In the genomic region with DNA sequence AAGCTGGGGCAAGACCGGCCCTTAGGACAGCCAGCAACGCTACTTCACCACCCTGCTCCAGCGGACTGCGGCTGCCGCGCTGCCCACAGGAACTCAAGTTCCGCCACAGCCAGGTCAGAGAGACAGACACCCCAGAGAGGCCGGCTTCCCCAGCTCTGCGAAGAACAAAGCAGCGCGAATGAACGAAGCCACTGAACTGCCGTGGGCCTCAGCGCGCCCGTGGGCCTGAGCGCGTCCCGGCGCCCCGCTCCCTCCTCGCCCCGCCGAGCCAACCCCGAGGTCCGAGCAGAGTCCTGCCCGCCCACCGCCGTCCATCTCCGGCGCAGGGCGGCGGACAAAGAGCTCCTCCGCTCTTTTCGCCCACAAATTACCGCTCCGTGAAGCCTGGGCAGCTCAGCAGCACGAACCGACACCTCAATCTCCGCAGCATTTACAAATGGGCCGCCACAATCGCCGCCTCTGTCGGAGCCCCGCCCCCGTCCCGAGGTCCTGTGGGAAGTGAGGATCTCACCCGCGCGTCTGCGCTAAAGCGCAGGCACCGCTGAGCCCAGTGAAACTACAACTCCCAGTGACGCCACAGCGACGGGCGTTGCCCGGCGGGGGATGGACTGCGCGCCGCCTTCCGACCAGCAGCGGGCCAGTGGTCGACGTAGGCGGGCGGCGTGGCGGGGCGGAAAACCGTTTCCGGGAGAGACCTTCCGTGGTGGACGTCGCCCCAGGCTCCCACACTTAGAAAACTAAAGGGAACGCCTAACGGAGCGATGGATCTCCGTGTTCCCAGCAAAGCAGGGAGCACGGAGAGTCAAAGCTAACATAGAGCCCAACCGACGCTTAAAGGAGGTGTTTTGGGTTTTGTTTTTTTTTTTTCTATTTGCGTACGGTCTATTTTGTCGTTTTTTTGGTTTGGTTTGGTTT, we compare ENCODE assay signal across 1 cellular context.
A peak's percentile ranks its signal among the peaks of the same experiment; 100 is the strongest.
TF ChIP-seq lines count a peak whose summit lies in the region.

No MANE protein-coding gene starts in this region.

TF ChIP-seq in HepG2, 621 proteins besides CTCF, POLR2A, EP300 and RAD21 (continued from another document and continues in another):
- TF ChIP-seq, protein P1, sequence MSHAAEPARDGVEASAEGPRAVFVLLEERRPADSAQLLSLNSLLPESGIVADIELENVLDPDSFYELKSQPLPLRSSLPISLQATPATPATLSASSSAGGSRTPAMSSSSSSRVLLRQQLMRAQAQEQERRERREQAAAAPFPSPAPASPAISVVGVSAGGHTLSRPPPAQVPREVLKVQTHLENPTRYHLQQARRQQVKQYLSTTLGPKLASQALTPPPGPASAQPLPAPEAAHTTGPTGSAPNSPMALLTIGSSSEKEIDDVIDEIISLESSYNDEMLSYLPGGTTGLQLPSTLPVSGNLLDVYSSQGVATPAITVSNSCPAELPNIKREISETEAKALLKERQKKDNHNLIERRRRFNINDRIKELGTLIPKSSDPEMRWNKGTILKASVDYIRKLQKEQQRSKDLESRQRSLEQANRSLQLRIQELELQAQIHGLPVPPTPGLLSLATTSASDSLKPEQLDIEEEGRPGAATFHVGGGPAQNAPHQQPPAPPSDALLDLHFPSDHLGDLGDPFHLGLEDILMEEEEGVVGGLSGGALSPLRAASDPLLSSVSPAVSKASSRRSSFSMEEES (CRISPR knock-in tag; IDR thresholded peaks at IDR 0.05), result no peak
- TF ChIP-seq KLF6 (CRISPR knock-in tag; IDR thresholded peaks at IDR 0.05) (peak; percentile 36; the same call in 1 of the 2 replicates), ZBTB8A (CRISPR knock-in tag; IDR thresholded peaks at IDR 0.05; ENCODE audit: borderline replicate concordance, low read depth) (no peak), ZNF790 (CRISPR knock-in tag; IDR thresholded peaks at IDR 0.05; ENCODE audit: borderline replicate concordance) (no peak), GABPB1 (CRISPR knock-in tag; IDR thresholded peaks at IDR 0.05) (peak; percentile 97), ZNF883 (CRISPR knock-in tag; IDR thresholded peaks at IDR 0.05; ENCODE audit: not compliant biosample characterization) (no peak), HIVEP1 (CRISPR knock-in tag; IDR thresholded peaks at IDR 0.05) (peak; percentile 81; the same call in 1 of the 2 replicates), ZNF557 (CRISPR knock-in tag; IDR thresholded peaks at IDR 0.05) (0 out of 2 replicates have a peak, but pooled peaks have one; percentile 22), PLRG1 (conservative IDR thresholded peaks at IDR 0.05) (no peak), BRCA1 (CRISPR knock-in tag; IDR thresholded peaks at IDR 0.05) (no peak), SMC3 (IDR thresholded peaks at IDR 0.05; ENCODE audit: low read length) (no peak), KMT2B (CRISPR knock-in tag; IDR thresholded peaks at IDR 0.05) (peak; percentile 90), MLLT10 (CRISPR knock-in tag; IDR thresholded peaks at IDR 0.05) (no peak), XBP1 (CRISPR knock-in tag; IDR thresholded peaks at IDR 0.05) (no peak), ZNF749 (CRISPR knock-in tag; IDR thresholded peaks at IDR 0.05; ENCODE audit: borderline replicate concordance) (peak; percentile 74; the same call in 1 of the 2 replicates), KDM3A (CRISPR knock-in tag; IDR thresholded peaks at IDR 0.05; ENCODE audit: low read depth) (0 out of 2 replicates have a peak, but pooled peaks have one; percentile 33), KLF11 (CRISPR knock-in tag; IDR thresholded peaks at IDR 0.05) (peak; percentile 84), KMT2A (CRISPR knock-in tag; IDR thresholded peaks at IDR 0.05) (peak; percentile 69; the same call in 1 of the 2 replicates), HHEX (CRISPR knock-in tag; IDR thresholded peaks at IDR 0.05) (no peak), MAFK (conservative IDR thresholded peaks at IDR 0.05 in 1 of 2, IDR thresholded peaks at IDR 0.05 in 1 of 2; ENCODE audit: low read length in 2 of 2) (no peak), ETV6 (CRISPR knock-in tag; conservative IDR thresholded peaks at IDR 0.05) (no peak), MTA1 (CRISPR knock-in tag; IDR thresholded peaks at IDR 0.05; ENCODE audit: borderline replicate concordance) (0 out of 2 replicates have a peak, but pooled peaks have one; percentile 61), JDP2 (CRISPR knock-in tag; IDR thresholded peaks at IDR 0.05; ENCODE audit: borderline replicate concordance) (no peak), THYN1 (CRISPR knock-in tag; IDR thresholded peaks at IDR 0.05; ENCODE audit: borderline replicate concordance, low read depth) (no peak), TSC22D2 (CRISPR knock-in tag; IDR thresholded peaks at IDR 0.05; ENCODE audit: borderline replicate concordance) (no peak), MAZ (IDR thresholded peaks at IDR 0.05; ENCODE audit: borderline replicate concordance, low read depth, low read length) (peak; percentile 80), MAZ (CRISPR knock-in tag; IDR thresholded peaks at IDR 0.05; ENCODE audit: low read depth) (no peak)
- TF ChIP-seq, protein P2, sequence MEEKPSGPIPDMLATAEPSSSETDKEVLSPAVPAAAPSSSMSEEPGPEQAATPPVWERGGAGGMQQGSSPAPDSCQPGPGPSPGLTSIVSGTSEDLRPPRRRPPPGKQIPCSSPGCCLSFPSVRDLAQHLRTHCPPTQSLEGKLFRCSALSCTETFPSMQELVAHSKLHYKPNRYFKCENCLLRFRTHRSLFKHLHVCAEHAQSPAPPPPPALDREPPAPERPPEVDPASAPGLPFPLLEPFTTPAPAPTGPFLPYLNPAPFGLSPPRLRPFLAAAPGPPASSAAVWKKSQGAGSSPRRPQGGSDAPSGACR (CRISPR knock-in tag; IDR thresholded peaks at IDR 0.05), result 0 out of 2 replicates have a peak, but pooled peaks have one; percentile 32
- TF ChIP-seq, protein P3, sequence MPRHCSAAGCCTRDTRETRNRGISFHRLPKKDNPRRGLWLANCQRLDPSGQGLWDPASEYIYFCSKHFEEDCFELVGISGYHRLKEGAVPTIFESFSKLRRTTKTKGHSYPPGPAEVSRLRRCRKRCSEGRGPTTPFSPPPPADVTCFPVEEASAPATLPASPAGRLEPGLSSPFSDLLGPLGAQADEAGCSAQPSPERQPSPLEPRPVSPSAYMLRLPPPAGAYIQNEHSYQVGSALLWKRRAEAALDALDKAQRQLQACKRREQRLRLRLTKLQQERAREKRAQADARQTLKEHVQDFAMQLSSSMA (CRISPR knock-in tag; IDR thresholded peaks at IDR 0.05), result peak; percentile 52; the same call in 1 of the 2 replicates
- TF ChIP-seq, protein P4, sequence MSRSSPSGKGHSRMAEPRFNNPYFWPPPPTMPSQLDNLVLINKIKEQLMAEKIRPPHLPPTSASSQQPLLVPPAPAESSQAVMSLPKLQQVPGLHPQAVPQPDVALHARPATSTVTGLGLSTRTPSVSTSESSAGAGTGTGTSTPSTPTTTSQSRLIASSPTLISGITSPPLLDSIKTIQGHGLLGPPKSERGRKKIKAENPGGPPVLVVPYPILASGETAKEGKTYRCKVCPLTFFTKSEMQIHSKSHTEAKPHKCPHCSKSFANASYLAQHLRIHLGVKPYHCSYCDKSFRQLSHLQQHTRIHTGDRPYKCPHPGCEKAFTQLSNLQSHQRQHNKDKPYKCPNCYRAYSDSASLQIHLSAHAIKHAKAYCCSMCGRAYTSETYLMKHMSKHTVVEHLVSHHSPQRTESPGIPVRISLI (CRISPR knock-in tag; IDR thresholded peaks at IDR 0.05; ENCODE audit: borderline replicate concordance), result peak; percentile 43; the same call in 1 of the 2 replicates
- TF ChIP-seq, protein P5, sequence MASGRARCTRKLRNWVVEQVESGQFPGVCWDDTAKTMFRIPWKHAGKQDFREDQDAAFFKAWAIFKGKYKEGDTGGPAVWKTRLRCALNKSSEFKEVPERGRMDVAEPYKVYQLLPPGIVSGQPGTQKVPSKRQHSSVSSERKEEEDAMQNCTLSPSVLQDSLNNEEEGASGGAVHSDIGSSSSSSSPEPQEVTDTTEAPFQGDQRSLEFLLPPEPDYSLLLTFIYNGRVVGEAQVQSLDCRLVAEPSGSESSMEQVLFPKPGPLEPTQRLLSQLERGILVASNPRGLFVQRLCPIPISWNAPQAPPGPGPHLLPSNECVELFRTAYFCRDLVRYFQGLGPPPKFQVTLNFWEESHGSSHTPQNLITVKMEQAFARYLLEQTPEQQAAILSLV (CRISPR knock-in tag; IDR thresholded peaks at IDR 0.05; ENCODE audit: borderline replicate concordance), result peak; percentile 71; the same call in 1 of the 2 replicates
- TF ChIP-seq, protein P6, sequence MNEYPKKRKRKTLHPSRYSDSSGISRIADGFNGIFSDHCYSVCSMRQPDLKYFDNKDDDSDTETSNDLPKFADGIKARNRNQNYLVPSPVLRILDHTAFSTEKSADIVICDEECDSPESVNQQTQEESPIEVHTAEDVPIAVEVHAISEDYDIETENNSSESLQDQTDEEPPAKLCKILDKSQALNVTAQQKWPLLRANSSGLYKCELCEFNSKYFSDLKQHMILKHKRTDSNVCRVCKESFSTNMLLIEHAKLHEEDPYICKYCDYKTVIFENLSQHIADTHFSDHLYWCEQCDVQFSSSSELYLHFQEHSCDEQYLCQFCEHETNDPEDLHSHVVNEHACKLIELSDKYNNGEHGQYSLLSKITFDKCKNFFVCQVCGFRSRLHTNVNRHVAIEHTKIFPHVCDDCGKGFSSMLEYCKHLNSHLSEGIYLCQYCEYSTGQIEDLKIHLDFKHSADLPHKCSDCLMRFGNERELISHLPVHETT (CRISPR knock-in tag; conservative IDR thresholded peaks at IDR 0.05), result no peak
- TF ChIP-seq, protein P7, sequence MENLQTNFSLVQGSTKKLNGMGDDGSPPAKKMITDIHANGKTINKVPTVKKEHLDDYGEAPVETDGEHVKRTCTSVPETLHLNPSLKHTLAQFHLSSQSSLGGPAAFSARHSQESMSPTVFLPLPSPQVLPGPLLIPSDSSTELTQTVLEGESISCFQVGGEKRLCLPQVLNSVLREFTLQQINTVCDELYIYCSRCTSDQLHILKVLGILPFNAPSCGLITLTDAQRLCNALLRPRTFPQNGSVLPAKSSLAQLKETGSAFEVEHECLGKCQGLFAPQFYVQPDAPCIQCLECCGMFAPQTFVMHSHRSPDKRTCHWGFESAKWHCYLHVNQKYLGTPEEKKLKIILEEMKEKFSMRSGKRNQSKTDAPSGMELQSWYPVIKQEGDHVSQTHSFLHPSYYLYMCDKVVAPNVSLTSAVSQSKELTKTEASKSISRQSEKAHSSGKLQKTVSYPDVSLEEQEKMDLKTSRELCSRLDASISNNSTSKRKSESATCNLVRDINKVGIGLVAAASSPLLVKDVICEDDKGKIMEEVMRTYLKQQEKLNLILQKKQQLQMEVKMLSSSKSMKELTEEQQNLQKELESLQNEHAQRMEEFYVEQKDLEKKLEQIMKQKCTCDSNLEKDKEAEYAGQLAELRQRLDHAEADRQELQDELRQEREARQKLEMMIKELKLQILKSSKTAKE (CRISPR knock-in tag; IDR thresholded peaks at IDR 0.05; ENCODE audit: borderline replicate concordance), result no peak
- TF ChIP-seq, protein P8, sequence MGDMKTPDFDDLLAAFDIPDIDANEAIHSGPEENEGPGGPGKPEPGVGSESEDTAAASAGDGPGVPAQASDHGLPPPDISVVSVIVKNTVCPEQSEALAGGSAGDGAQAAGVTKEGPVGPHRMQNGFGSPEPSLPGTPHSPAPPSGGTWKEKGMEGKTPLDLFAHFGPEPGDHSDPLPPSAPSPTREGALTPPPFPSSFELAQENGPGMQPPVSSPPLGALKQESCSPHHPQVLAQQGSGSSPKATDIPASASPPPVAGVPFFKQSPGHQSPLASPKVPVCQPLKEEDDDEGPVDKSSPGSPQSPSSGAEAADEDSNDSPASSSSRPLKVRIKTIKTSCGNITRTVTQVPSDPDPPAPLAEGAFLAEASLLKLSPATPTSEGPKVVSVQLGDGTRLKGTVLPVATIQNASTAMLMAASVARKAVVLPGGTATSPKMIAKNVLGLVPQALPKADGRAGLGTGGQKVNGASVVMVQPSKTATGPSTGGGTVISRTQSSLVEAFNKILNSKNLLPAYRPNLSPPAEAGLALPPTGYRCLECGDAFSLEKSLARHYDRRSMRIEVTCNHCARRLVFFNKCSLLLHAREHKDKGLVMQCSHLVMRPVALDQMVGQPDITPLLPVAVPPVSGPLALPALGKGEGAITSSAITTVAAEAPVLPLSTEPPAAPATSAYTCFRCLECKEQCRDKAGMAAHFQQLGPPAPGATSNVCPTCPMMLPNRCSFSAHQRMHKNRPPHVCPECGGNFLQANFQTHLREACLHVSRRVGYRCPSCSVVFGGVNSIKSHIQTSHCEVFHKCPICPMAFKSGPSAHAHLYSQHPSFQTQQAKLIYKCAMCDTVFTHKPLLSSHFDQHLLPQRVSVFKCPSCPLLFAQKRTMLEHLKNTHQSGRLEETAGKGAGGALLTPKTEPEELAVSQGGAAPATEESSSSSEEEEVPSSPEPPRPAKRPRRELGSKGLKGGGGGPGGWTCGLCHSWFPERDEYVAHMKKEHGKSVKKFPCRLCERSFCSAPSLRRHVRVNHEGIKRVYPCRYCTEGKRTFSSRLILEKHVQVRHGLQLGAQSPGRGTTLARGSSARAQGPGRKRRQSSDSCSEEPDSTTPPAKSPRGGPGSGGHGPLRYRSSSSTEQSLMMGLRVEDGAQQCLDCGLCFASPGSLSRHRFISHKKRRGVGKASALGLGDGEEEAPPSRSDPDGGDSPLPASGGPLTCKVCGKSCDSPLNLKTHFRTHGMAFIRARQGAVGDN (CRISPR knock-in tag; IDR thresholded peaks at IDR 0.05), result peak; percentile 88
- TF ChIP-seq, protein P9, sequence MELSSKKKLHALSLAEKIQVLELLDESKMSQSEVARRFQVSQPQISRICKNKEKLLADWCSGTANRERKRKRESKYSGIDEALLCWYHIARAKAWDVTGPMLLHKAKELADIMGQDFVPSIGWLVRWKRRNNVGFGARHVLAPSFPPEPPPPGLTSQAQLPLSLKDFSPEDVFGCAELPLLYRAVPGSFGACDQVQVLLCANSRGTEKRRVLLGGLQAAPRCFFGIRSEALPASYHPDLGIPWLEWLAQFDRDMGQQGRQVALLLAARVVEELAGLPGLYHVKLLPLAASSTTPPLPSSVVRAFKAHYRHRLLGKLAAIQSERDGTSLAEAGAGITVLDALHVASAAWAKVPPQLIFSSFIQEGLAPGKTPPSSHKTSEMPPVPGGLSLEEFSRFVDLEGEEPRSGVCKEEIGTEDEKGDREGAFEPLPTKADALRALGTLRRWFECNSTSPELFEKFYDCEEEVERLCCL (CRISPR knock-in tag; IDR thresholded peaks at IDR 0.05; ENCODE audit: borderline replicate concordance), result no peak; the same call in 1 of the 2 replicates
- TF ChIP-seq, protein P10, sequence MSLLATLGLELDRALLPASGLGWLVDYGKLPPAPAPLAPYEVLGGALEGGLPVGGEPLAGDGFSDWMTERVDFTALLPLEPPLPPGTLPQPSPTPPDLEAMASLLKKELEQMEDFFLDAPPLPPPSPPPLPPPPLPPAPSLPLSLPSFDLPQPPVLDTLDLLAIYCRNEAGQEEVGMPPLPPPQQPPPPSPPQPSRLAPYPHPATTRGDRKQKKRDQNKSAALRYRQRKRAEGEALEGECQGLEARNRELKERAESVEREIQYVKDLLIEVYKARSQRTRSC (CRISPR knock-in tag; IDR thresholded peaks at IDR 0.05; ENCODE audit: low read depth), result no peak
- TF ChIP-seq, protein P11, sequence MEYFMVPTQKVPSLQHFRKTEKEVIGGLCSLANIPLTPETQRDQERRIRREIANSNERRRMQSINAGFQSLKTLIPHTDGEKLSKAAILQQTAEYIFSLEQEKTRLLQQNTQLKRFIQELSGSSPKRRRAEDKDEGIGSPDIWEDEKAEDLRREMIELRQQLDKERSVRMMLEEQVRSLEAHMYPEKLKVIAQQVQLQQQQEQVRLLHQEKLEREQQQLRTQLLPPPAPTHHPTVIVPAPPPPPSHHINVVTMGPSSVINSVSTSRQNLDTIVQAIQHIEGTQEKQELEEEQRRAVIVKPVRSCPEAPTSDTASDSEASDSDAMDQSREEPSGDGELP (IDR thresholded peaks at IDR 0.05; ENCODE audit: borderline replicate concordance, low read depth), result peak; percentile 63; the same call in 1 of the 2 replicates
